15 cellular contexts compared by ENCODE assay signal in genomic region chr3:192861972-192862371, GRCh38. TPM values are rescaled to one million over a fixed set of nuclear protein-coding genes. Genes with fewer than 3 reads are reported as not detected.
DNase-seq lines count a peak whose midpoint lies in the region; ATAC-seq, FAIRE-seq and TF ChIP-seq lines count a peak whose summit lies in the region.
"Had no signal": no experiment of that assay in that cellular context is flagged by ENCODE, and none has a peak within 500 bp of the region (broad histone marks: within the 10 kb centered on the region; RNA-seq: fewer than 3 reads in every experiment).

No MANE protein-coding gene starts in this region.

- H3K27me3 ChIP-seq in dorsolateral prefrontal cortex (no peaks in the 10 kb centered on the region), HepG2 (ENCODE audit: control insufficient read depth in 1 of 2, insufficient read depth in 2 of 2, low read length in 2 of 2) (no peaks in the 10 kb centered on the region)

- 68% methylated on average over 2 of the region's 2 CpGs for WGBS in HepG2 (ENCODE audit: low lambda C conversion rate)

- ATAC-seq in GM19324 (IDR thresholded peaks at IDR 0.05; ENCODE audit: low FRiP score, unreplicated experiment) (peak; percentile 51), HG02885 (IDR thresholded peaks at IDR 0.05; ENCODE audit: poor library complexity, unreplicated experiment) (peak; percentile 48), HG03565 (IDR thresholded peaks at IDR 0.05; ENCODE audit: unreplicated experiment) (no peak), HepG2 (no peak)
- ATAC-seq in activated T-helper 17 cell treated with anti-CD3 and anti-CD28 coated beads, Interleukin-2, amount 50 U/mL, for 72 hours (replicated peaks): peak; percentile 71

- peak; percentile 90 for FAIRE-seq in GM12892 (lab: Jason Lieb, UNC)
- no peak for FAIRE-seq in HepG2 (lab: Jason Lieb, UNC)
- FAIRE-seq: H1 had no signal

- DNase-seq in GM12892 (ENCODE audit: insufficient read length) (no peak), dorsolateral prefrontal cortex (no peak), NCI-H1092 (lab: John Stamatoyannopoulos, UW) (no peak), HepG2 (ENCODE audit: low spot score) (no peak)
- DNase-seq: activated CD4-positive, CD25-positive, alpha-beta regulatory T cell treated with anti-CD3 and anti-CD28 coated beads, Interleukin-2, amount 50 U/mL, for 72 hours; activated T-cell treated with anti-CD3 and anti-CD28 coated beads, Interleukin-2, amount 50 U/mL, for 48 hours; AML-193; NCI-H2107; NCI-H774; RPMI8226 had no signal

- peaks cover 12% of the 10 kb centered on the region for H3K4me1 Mint-ChIP-seq in activated T-helper 17 cell treated with anti-CD3 and anti-CD28 coated beads, Interleukin-2, amount 50 U/mL, for 72 hours

- no peak for TF ChIP-seq RAD21 in HepG2 (CRISPR knock-in tag; IDR thresholded peaks at IDR 0.05)

- no peak overlapping the region for H2AFZ ChIP-seq in HepG2 (ENCODE audit: low read length)

- no peak for TF ChIP-seq CTCF in dorsolateral prefrontal cortex (IDR thresholded peaks at IDR 0.05 in 54 of 56, conservative IDR thresholded peaks at IDR 0.05 in 2 of 56; ENCODE audit: low read depth in 1 of 56, partially characterized antibody in 56 of 56)
- no peak for TF ChIP-seq CTCF in HepG2 (CRISPR knock-in tag; IDR thresholded peaks at IDR 0.05)

- no peak for TF ChIP-seq EP300 in HepG2 (IDR thresholded peaks at IDR 0.05; ENCODE audit: low read depth in 2 of 2, low read length in 2 of 2)
- TF ChIP-seq EP300 in HepG2 (CRISPR knock-in tag; IDR thresholded peaks at IDR 0.05; ENCODE audit: borderline replicate concordance): no peak

- TF ChIP-seq POLR2A in GM12892 (IDR thresholded peaks at IDR 0.05; ENCODE audit: low read depth, low read length) (no peak), HepG2 (IDR thresholded peaks at IDR 0.05; ENCODE audit: insufficient read depth in 1 of 2, low read depth in 2 of 2, low read length in 2 of 2) (no peak)

- no peaks in the 10 kb centered on the region for H3K27me3 Mint-ChIP-seq in activated T-helper 17 cell treated with anti-CD3 and anti-CD28 coated beads, Interleukin-2, amount 50 U/mL, for 72 hours

- H3K4me3 Mint-ChIP-seq in activated T-helper 17 cell treated with anti-CD3 and anti-CD28 coated beads, Interleukin-2, amount 50 U/mL, for 72 hours: no peak overlapping the region

- H3K9me3 Mint-ChIP-seq in activated T-helper 17 cell treated with anti-CD3 and anti-CD28 coated beads, Interleukin-2, amount 50 U/mL, for 72 hours: no peaks in the 10 kb centered on the region

- H3K4me1 ChIP-seq in HepG2 (ENCODE audit: insufficient read depth, low read length): no peaks in the 10 kb centered on the region

- no peaks in the 10 kb centered on the region for H3K36me3 Mint-ChIP-seq in activated T-helper 17 cell treated with anti-CD3 and anti-CD28 coated beads, Interleukin-2, amount 50 U/mL, for 72 hours (ENCODE audit: low read depth)

- no TSS peak for BruUV-seq in HepG2 (replicated peaks; lab: Mats Ljungman, UMichigan)

- POLR2A ChIA-PET in HepG2 (lab: Yijun Ruan, JAX): no interaction called here

- in situ Hi-C loops in HepG2 (cut with HindIII; ENCODE audit: extremely low pct_ligation_motif_present, low pct_unique_long_range_greater_than_20kb): no loop called here

- H3K4me3 ChIP-seq in dorsolateral prefrontal cortex (no peak overlapping the region), HepG2 (replicated peaks in 1 of 3; ENCODE audit: insufficient read depth in 1 of 3, low read depth in 2 of 3, low read length in 3 of 3) (no peak overlapping the region)

- no peaks in the 10 kb centered on the region for H3K79me2 ChIP-seq in HepG2 (ENCODE audit: insufficient read depth, low read length)

- H3K27ac ChIP-seq in dorsolateral prefrontal cortex: no peak overlapping the region
- H3K27ac ChIP-seq in HepG2 (ENCODE audit: extremely low read length, insufficient read depth, low read length): no peak overlapping the region

- no peaks in the 10 kb centered on the region for H3K36me3 ChIP-seq in HepG2 (replicated peaks in 1 of 2; ENCODE audit: control insufficient read depth in 1 of 2, insufficient read depth in 2 of 2, low read length in 2 of 2)

- no peaks in the 10 kb centered on the region for H4K20me1 ChIP-seq in HepG2 (ENCODE audit: insufficient read depth, low read length)

- intact Hi-C loops in dorsolateral prefrontal cortex (cut with DNase I): no loop called here
- intact Hi-C loops in HepG2 (cut with micrococcal nuclease; ENCODE audit: unreplicated experiment): no loop called here

- no peaks in the 10 kb centered on the region for H3K9me3 ChIP-seq in HepG2 (ENCODE audit: low read length)

- peak overlapping the region; percentile 10 for H3K27ac Mint-ChIP-seq in activated T-helper 17 cell treated with anti-CD3 and anti-CD28 coated beads, Interleukin-2, amount 50 U/mL, for 72 hours

- no peak overlapping the region for H3K9ac ChIP-seq in HepG2 (ENCODE audit: insufficient read depth, low read depth, low read length)

- H3K4me2 ChIP-seq in HepG2 (ENCODE audit: low read depth, low read length): no peak overlapping the region

- CTCF ChIA-PET in HepG2 (lab: Yijun Ruan, JAX; ENCODE audit: low intra/inter-chr PET ratio, low total read pairs): no interaction called here

TF ChIP-seq in HepG2, 621 proteins besides CTCF, POLR2A, EP300 and RAD21 (continues in another document):
- TF ChIP-seq BRD4 (CRISPR knock-in tag; IDR thresholded peaks at IDR 0.05) (no peak), NCOR1 (IDR thresholded peaks at IDR 0.05; ENCODE audit: borderline replicate concordance, low read length) (no peak), ZNF687 (CRISPR knock-in tag; IDR thresholded peaks at IDR 0.05) (no peak), ZNF138 (CRISPR knock-in tag; IDR thresholded peaks at IDR 0.05; ENCODE audit: low read depth) (no peak), PITX1 (CRISPR knock-in tag; IDR thresholded peaks at IDR 0.05) (no peak)

RNA-seq across cellular contexts. Expression of gene MB21D2, which starts 55.7 kb away (rescaled TPM):
- polyA plus RNA-seq in GM12892 (2012; ENCODE audit: missing spikeins): 19.5 TPM
- 10 to 100 TPM; 13.4 to 13.9 TPM for total RNA-seq in activated T-helper 17 cell treated with anti-CD3 and anti-CD28 coated beads, Interleukin-2, amount 50 U/mL, for 72 hours
- total RNA-seq in dorsolateral prefrontal cortex (10 to 100 TPM in 32 of 120 experiments, 1 to 10 TPM in 88; 3.8 to 14.3 (median 8.3) TPM), HepG2 (2016; rRNA removed; fragmentation: Illumina TruSeq; extraction: Trizol) (1.6 and 2.8 TPM in 2 replicates)
- 0.26 and 0.40 TPM in 2 replicates for total RNA-seq in HepG2 (2016; cell fraction: cytosol; rRNA removed; fragmentation: Illumina TruSeq; extraction: Trizol; ENCODE audit: low read depth)
- 2.0 and 2.4 TPM in 2 replicates for total RNA-seq in HepG2 (2016; cell fraction: insoluble cytoplasmic fraction; rRNA removed; fragmentation: Illumina TruSeq; extraction: Trizol)
- total RNA-seq in HepG2 (2016; cell fraction: membrane; rRNA removed; fragmentation: Illumina TruSeq; extraction: Trizol): 0.93 and 1.1 TPM in 2 replicates
- 1.3 and 1.9 TPM in 2 replicates for total RNA-seq in HepG2 (2016; cell fraction: nucleus; rRNA removed; fragmentation: Illumina TruSeq; extraction: Trizol)
- 0.85 and 0.90 TPM in 2 replicates for polyA plus RNA-seq in HepG2 (2011; rRNA removed)
- 0.62 and 0.71 TPM in 2 replicates for polyA plus RNA-seq in HepG2 (2011; cell fraction: cytosol; rRNA removed)
- polyA plus RNA-seq in HepG2 (2011; cell fraction: nucleus; rRNA removed): 0.37 and 0.73 TPM in 2 replicates
- 0.79 and 0.98 TPM in 2 replicates for polyA plus RNA-seq in HepG2 (2012)
- polyA plus RNA-seq in HepG2 (2016; cell fraction: cytosol; fragmentation: Illumina TruSeq; extraction: Trizol; ENCODE audit: low read depth): 0.07 and 0.15 TPM in 2 replicates
- polyA plus RNA-seq in HepG2 (2016; cell fraction: insoluble cytoplasmic fraction; fragmentation: Illumina TruSeq; extraction: Trizol; ENCODE audit: low read depth): 1.9 TPM in 2 replicates
- polyA plus RNA-seq in HepG2 (2016; cell fraction: membrane; fragmentation: Illumina TruSeq; extraction: Trizol; ENCODE audit: low read depth): 0.37 and 0.52 TPM in 2 replicates
- polyA plus RNA-seq in HepG2 (2016; cell fraction: nucleus; fragmentation: Illumina TruSeq; extraction: Trizol; ENCODE audit: insufficient read depth, low read depth): 1.1 and 1.4 TPM in 2 replicates
- 2.4 and 4.8 TPM in 2 replicates for polyA minus RNA-seq in HepG2 (2011; rRNA and poly(A)+ RNA removed; ENCODE audit: low replicate concordance)
- 0.97 and 1.3 TPM in 2 replicates for polyA minus RNA-seq in HepG2 (2011; cell fraction: cytosol; rRNA and poly(A)+ RNA removed)
- 2.4 and 3.6 TPM in 2 replicates for polyA minus RNA-seq in HepG2 (2011; cell fraction: nucleus; rRNA and poly(A)+ RNA removed)

Comparison
In these comparisons a context has a peak if more than half of its experiments do, and no peak if none do; other contexts are left out.
1. ATAC-seq: peak in GM19324 (single experiment), HG02885 (single experiment) and activated T-helper 17 cell treated with anti-CD3 and anti-CD28 coated beads, Interleukin-2, amount 50 U/mL, for 72 hours (single experiment); none in HG03565 (single experiment) and HepG2 (single experiment).